11 cellular contexts compared by ENCODE assay signal in the genomic region with DNA sequence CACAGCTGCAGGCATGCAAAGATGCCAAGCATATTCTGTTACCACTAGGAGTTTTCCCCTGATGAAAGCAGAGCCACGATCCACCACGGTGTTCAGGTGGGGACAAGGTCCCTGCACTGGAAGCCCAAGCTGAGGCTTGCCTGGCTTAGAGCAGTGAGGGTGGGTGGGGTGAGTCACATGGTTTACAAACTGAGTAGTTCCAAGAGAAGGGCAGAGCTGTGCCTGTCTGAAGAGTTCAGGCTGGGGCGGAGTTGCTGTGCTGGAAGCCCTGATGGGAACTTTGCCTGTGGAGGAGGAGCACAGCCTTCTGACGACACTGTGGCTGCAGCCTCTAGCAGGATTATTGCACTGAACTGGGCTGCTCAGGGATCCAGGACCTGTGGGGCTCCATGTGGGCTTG. TPM values are rescaled to one million over a fixed set of nuclear protein-coding genes. Genes with fewer than 3 reads are reported as not detected.
A peak's percentile ranks its signal among the peaks of the same experiment; 100 is the strongest.
DNase-seq lines count a peak whose midpoint lies in the region; ATAC-seq lines count a peak whose summit lies in the region.
"Had no signal": no experiment of that assay in that cellular context is flagged by ENCODE, and none has a peak within 500 bp of the region (broad histone marks: within the 10 kb centered on the region; RNA-seq: fewer than 3 reads in every experiment).

No MANE protein-coding gene starts in this region.

- H4K8ac ChIP-seq in mesendoderm (ENCODE audit: low read depth, low read length) = no peak overlapping the region

- H3K4me3 ChIP-seq in mesendoderm (ENCODE audit: low read length) = no peak overlapping the region

- no peak overlapping the region for H3K4me2 ChIP-seq in mesendoderm (ENCODE audit: low read length)

- no peaks in the 10 kb centered on the region for H3K36me3 ChIP-seq in mesendoderm (ENCODE audit: control insufficient read depth, insufficient read depth, low read length)

- ATAC-seq in GM21526 (IDR thresholded peaks at IDR 0.05; ENCODE audit: low FRiP score, unreplicated experiment) = no peak
- no peak for ATAC-seq in GM21515 (IDR thresholded peaks at IDR 0.05; ENCODE audit: unreplicated experiment)

- no peak overlapping the region for H3K23ac ChIP-seq in mesendoderm (ENCODE audit: low read length)

- no peak overlapping the region for H2BK15ac ChIP-seq in mesendoderm (replicated peaks; ENCODE audit: low read depth)

- WGBS in mesendoderm (ENCODE audit: extremely low coverage, insufficient coverage, low lambda C conversion rate) = no CpG with 5 or more reads among the region's 4 CpGs

- no peak overlapping the region for H3K27ac ChIP-seq in mesendoderm (ENCODE audit: low read depth, low read length)
- H3K27ac ChIP-seq: parathyroid adenoma had no signal

- H3K9ac ChIP-seq in mesendoderm (ENCODE audit: low read length) = no peak overlapping the region
- H3K9ac ChIP-seq: parathyroid adenoma had no signal

- H2BK5ac ChIP-seq in mesendoderm (ENCODE audit: low read length) = no peak overlapping the region

- peak overlapping the region; percentile 42 for H3K56ac ChIP-seq in mesendoderm (ENCODE audit: low read length)

- H4K5ac ChIP-seq in mesendoderm (ENCODE audit: low read length) = no peak overlapping the region

- in situ Hi-C loops in T47D (cut with HindIII; ENCODE audit: low pct_unique_long_range_greater_than_20kb, low sequenced_read_pairs) = no loop called here

- no peak overlapping the region for H2BK120ac ChIP-seq in mesendoderm (ENCODE audit: low read depth, low read length)

- no peak overlapping the region for H2AK5ac ChIP-seq in mesendoderm (ENCODE audit: low read length)

- H3K18ac ChIP-seq in mesendoderm (ENCODE audit: low read length) = no peak overlapping the region

- no peaks in the 10 kb centered on the region for H3K4me1 ChIP-seq in mesendoderm (ENCODE audit: control insufficient read depth, low read depth, low read length)
- H3K4me1 ChIP-seq: parathyroid adenoma had no signal

- H3K79me2 ChIP-seq in mesendoderm (ENCODE audit: control insufficient read depth, insufficient read depth, low read length) = no peaks in the 10 kb centered on the region
- H3K79me2 ChIP-seq: parathyroid adenoma had no signal

- H3K27me3 ChIP-seq in mesendoderm (ENCODE audit: insufficient read depth, low read length, poor library complexity) = no peaks in the 10 kb centered on the region

- H3K79me1 ChIP-seq in mesendoderm (ENCODE audit: low read length) = no peaks in the 10 kb centered on the region

- DNase-seq in stimulated activated CD8-positive, alpha-beta memory T cell treated with anti-CD3 and anti-CD28 coated beads, Interleukin-4, amount 100 ng/mL, for 24 hours (ENCODE audit: low read depth) = peak; percentile 9
- no peak for DNase-seq in stimulated activated CD8-positive, alpha-beta memory T cell treated with anti-CD3 and anti-CD28 coated beads, Interleukin-4, amount 100 ng/mL, for 48 hours
- DNase-seq in T47D (ENCODE audit: low read depth in 1 of 2, low spot score in 1 of 2) (peak; percentile 2 to 4), mesendoderm (no peak), T1000 (lab: John Stamatoyannopoulos, UW) (no peak), islet precursor cell (no peak)
- DNase-seq: DMS53 had no signal

- H3K4ac ChIP-seq in mesendoderm (ENCODE audit: low read depth, low read length) = no peak overlapping the region

RNA-seq across cellular contexts. Expression of a gene that starts 45.5 kb away (rescaled TPM):
- polyA plus RNA-seq in mesendoderm (2013, experiment 1 of 2) = 0.17 TPM
- 0.08 TPM for polyA plus RNA-seq in mesendoderm (2013, experiment 2 of 2)
- polyA plus RNA-seq: H1 had no signal

Comparison
In these comparisons a context has a peak if more than half of its experiments do, and no peak if none do; other contexts are left out.
1. DNase-seq: peak in stimulated activated CD8-positive, alpha-beta memory T cell treated with anti-CD3 and anti-CD28 coated beads, Interleukin-4, amount 100 ng/mL, for 24 hours (single experiment) and T47D (2 of 2); none in stimulated activated CD8-positive, alpha-beta memory T cell treated with anti-CD3 and anti-CD28 coated beads, Interleukin-4, amount 100 ng/mL, for 48 hours (single experiment), mesendoderm (single experiment), T1000 (single experiment) and islet precursor cell (single experiment).